8 cellular contexts compared by ENCODE assay signal in the genomic region with DNA sequence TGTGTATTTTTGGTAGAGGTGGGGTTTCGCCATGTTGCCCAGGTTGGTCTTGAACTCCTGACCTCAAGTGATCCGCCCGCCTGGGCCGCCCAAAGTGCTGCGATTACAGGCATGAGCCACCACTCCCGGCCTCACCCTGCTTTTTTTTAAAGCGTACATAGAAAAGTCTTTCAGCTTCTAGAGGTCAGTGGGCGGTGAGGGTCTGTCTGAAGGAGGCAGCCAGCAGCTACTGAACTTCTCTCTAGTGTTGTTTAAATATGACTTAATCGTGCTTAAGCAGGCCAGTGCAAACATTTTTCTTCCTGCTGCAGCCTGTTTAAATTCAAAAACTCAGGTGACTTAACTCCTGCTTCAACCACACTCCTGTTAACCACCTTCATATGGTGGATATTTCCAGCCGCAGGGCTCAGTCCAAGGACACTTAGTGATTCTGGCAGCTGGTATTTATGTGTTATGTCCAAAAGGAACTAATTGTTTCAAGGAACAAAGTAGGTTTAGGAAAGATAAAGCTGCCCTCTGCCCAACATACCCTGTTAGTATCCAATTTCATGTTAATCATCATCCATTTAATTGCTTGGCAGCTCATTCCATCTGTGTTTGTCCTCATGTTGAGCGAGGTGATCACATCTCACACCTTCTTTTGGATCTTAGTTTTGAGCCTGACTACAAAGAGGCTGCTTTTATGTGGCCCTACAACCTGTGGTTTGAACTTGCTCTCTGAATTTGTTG. TPM values are rescaled to one million over a fixed set of nuclear protein-coding genes. Genes with fewer than 3 reads are reported as not detected.
DNase-seq lines count a peak whose midpoint lies in the region; ATAC-seq and TF ChIP-seq lines count a peak whose summit lies in the region.

No MANE protein-coding gene starts in this region.

- intact Hi-C loops in left ventricle myocardium inferior (cut with micrococcal nuclease): loop anchor here (5.0 kb wide), 1 partner anchor 112 kb away; no protein-coding TSS in a partner anchor
- intact Hi-C loops in Right ventricle myocardium inferior (cut with DNase I): no loop called here
- intact Hi-C loops in activated T-helper 2 cell treated with anti-CD3 and anti-CD28 coated beads, Interferon-gamma antibody, Interleukin-2, Interleukin-4, amounts not matched to agents 10 μg/mL and 5 μg/mL and 100 μg/mL, durations not matched to agents 14 hours and 24 hours and 36 hours (cut with micrococcal nuclease): loop anchor here (5.0 to 10.0 kb wide), 3 partner anchors 315 to 1295 kb away; partner anchors contain the start of genes BICDL1, MLEC, SUDS3 and TAOK3
- intact Hi-C loops in left colon (cut with DNase I, micrococcal nuclease): no loop called here

- H3K36me3 Mint-ChIP-seq in activated T-helper 2 cell treated with anti-CD3 and anti-CD28 coated beads, Interferon-gamma antibody, Interleukin-2, Interleukin-4, amounts not matched to agents 10 μg/mL and 5 μg/mL and 100 μg/mL, durations not matched to agents 14 hours and 24 hours and 36 hours (ENCODE audit: low read depth): peaks cover 55% of the 10 kb centered on the region

- H3K27me3 Mint-ChIP-seq in activated T-helper 2 cell treated with anti-CD3 and anti-CD28 coated beads, Interferon-gamma antibody, Interleukin-2, Interleukin-4, amounts not matched to agents 10 μg/mL and 5 μg/mL and 100 μg/mL, durations not matched to agents 14 hours and 24 hours and 36 hours (ENCODE audit: low read depth): no peaks in the 10 kb centered on the region

- H3K4me1 Mint-ChIP-seq in activated T-helper 2 cell treated with anti-CD3 and anti-CD28 coated beads, Interferon-gamma antibody, Interleukin-2, Interleukin-4, amounts not matched to agents 10 μg/mL and 5 μg/mL and 100 μg/mL, durations not matched to agents 14 hours and 24 hours and 36 hours (ENCODE audit: low read depth): peaks cover 70% of the 10 kb centered on the region

- H3K9me3 ChIP-seq in left ventricle myocardium inferior (replicated peaks): no peaks in the 10 kb centered on the region
- H3K9me3 ChIP-seq in MG63: no peaks in the 10 kb centered on the region

- ATAC-seq in Right ventricle myocardium inferior (no peak), left colon (peak; percentile 46), GM18520 (IDR thresholded peaks at IDR 0.05; ENCODE audit: unreplicated experiment) (no peak)

- H3K27me3 ChIP-seq in left ventricle myocardium inferior (ENCODE audit: low read depth) (no peaks in the 10 kb centered on the region), MG63 (no peaks in the 10 kb centered on the region)

- peak overlapping the region; percentile 75 for H3K4me3 Mint-ChIP-seq in activated T-helper 2 cell treated with anti-CD3 and anti-CD28 coated beads, Interferon-gamma antibody, Interleukin-2, Interleukin-4, amounts not matched to agents 10 μg/mL and 5 μg/mL and 100 μg/mL, durations not matched to agents 14 hours and 24 hours and 36 hours (ENCODE audit: low read depth)

- H3K4me1 ChIP-seq in left ventricle myocardium inferior: peaks cover 83% of the 10 kb centered on the region

- H3K36me3 ChIP-seq in left ventricle myocardium inferior (peaks cover 41% of the 10 kb centered on the region), MG63 (peaks cover 39% of the 10 kb centered on the region)

- no peak for DNase-seq in left ventricle myocardium inferior
- no peak for DNase-seq in Right ventricle myocardium inferior (ENCODE audit: missing footprints)
- no peak for DNase-seq in activated T-helper 2 cell treated with anti-CD3 and anti-CD28 coated beads, Interferon-gamma antibody, Interleukin-2, Interleukin-4, amounts not matched to agents 10 μg/mL and 5 μg/mL and 100 μg/mL, durations not matched to agents 14 hours and 24 hours and 36 hours (ENCODE audit: low spot score)
- peak; percentile 63 to 67 for DNase-seq in left colon
- DNase-seq in ureter (ENCODE audit: low spot score): peak; percentile 57
- DNase-seq in H4 (ENCODE audit: low spot score): no peak
- no peak for DNase-seq in MG63

- peak overlapping the region; percentile 13 for H3K4me3 ChIP-seq in left ventricle myocardium inferior
- H3K4me3 ChIP-seq in MG63: no peak overlapping the region

- no peaks in the 10 kb centered on the region for H3K9me3 Mint-ChIP-seq in activated T-helper 2 cell treated with anti-CD3 and anti-CD28 coated beads, Interferon-gamma antibody, Interleukin-2, Interleukin-4, amounts not matched to agents 10 μg/mL and 5 μg/mL and 100 μg/mL, durations not matched to agents 14 hours and 24 hours and 36 hours

- peak overlapping the region; percentile 49 for H3K27ac ChIP-seq in left ventricle myocardium inferior (replicated peaks)

- TF ChIP-seq CTCF in left ventricle myocardium inferior (IDR thresholded peaks at IDR 0.05; ENCODE audit: borderline replicate concordance): no peak

- H3K27ac Mint-ChIP-seq in activated T-helper 2 cell treated with anti-CD3 and anti-CD28 coated beads, Interferon-gamma antibody, Interleukin-2, Interleukin-4, amounts not matched to agents 10 μg/mL and 5 μg/mL and 100 μg/mL, durations not matched to agents 14 hours and 24 hours and 36 hours: peak overlapping the region; percentile 74

RNA-seq across cellular contexts. Expression of gene PRKAB1, which starts 2.0 kb away (rescaled TPM):
- total RNA-seq in left ventricle myocardium inferior: 9.2 TPM
- total RNA-seq in Right ventricle myocardium inferior: 12.1 TPM
- total RNA-seq in activated T-helper 2 cell treated with anti-CD3 and anti-CD28 coated beads, Interferon-gamma antibody, Interleukin-2, Interleukin-4, amounts not matched to agents 10 μg/mL and 5 μg/mL and 100 μg/mL, durations not matched to agents 14 hours and 24 hours and 36 hours: 26.8 and 28.2 TPM in 2 replicates
- total RNA-seq in left colon: 100 to 1,000 TPM in 1 of 2 donors, 10 to 100 TPM in 1; 62.2 to 111 TPM
- 72.3 TPM for total RNA-seq in ureter
- total RNA-seq in H4 (2014; rRNA removed; shearing (Covaris generic)): 15.0 and 19.2 TPM in 2 replicates
- 12.0 and 30.8 TPM in 2 replicates for total RNA-seq in MG63 (2014; rRNA removed; shearing (Covaris generic); ENCODE audit: low replicate concordance)

Comparison
In these comparisons a context has a peak if more than half of its experiments do, and no peak if none do; other contexts are left out.
1. intact Hi-C loops: an anchor here in left ventricle myocardium inferior (5.0 kb wide) and activated T-helper 2 cell treated with anti-CD3 and anti-CD28 coated beads, Interferon-gamma antibody, Interleukin-2, Interleukin-4, amounts not matched to agents 10 μg/mL and 5 μg/mL and 100 μg/mL, durations not matched to agents 14 hours and 24 hours and 36 hours (5.0 to 10.0 kb wide); none called in Right ventricle myocardium inferior and left colon.
2. DNase-seq: peak in left colon (2 of 2) and ureter (single experiment); none in left ventricle myocardium inferior (single experiment), Right ventricle myocardium inferior (single experiment), activated T-helper 2 cell treated with anti-CD3 and anti-CD28 coated beads, Interferon-gamma antibody, Interleukin-2, Interleukin-4, amounts not matched to agents 10 μg/mL and 5 μg/mL and 100 μg/mL, durations not matched to agents 14 hours and 24 hours and 36 hours (single experiment), H4 (single experiment) and MG63 (single experiment).